Comparison of ENCODE assay signal across 21 cellular contexts in genomic region chr13:44302233-44302632, GRCh38.
DNase-seq lines count a peak whose midpoint lies in the region; ATAC-seq and TF ChIP-seq lines count a peak whose summit lies in the region.
"Had no signal": no experiment of that assay in that cellular context is flagged by ENCODE, and none has a peak within 500 bp of the region (broad histone marks: within the 10 kb centered on the region; RNA-seq: fewer than 3 reads in every experiment).

No MANE protein-coding gene starts in this region.

- H3K9me3 Mint-ChIP-seq in brain = no peaks in the 10 kb centered on the region
- H3K9me3 Mint-ChIP-seq: CD4-positive, alpha-beta T cell; WTC11 had no signal

- intact Hi-C loops in stomach (cut with DNase I; ENCODE audit: low total_unique reads) = no loop called here

- ATAC-seq in gastroesophageal sphincter = no peak
- ATAC-seq in HG03097 (IDR thresholded peaks at IDR 0.05; ENCODE audit: low FRiP score, unreplicated experiment) = no peak
- ATAC-seq in HG02763 (IDR thresholded peaks at IDR 0.05; ENCODE audit: unreplicated experiment) = no peak
- no peak for ATAC-seq in HG03196 (IDR thresholded peaks at IDR 0.05; ENCODE audit: unreplicated experiment)
- ATAC-seq: WTC11 had no signal

- no peak for TF ChIP-seq POLR2A in gastroesophageal sphincter (IDR thresholded peaks at IDR 0.05)
- no peak for TF ChIP-seq POLR2A in stomach (IDR thresholded peaks at IDR 0.05)

- H3K27me3 Mint-ChIP-seq in brain = peaks cover 2% of the 10 kb centered on the region

- TF ChIP-seq EP300 in gastroesophageal sphincter (IDR thresholded peaks at IDR 0.05) (no peak), stomach (IDR thresholded peaks at IDR 0.05) (no peak)

- H3K4me1 ChIP-seq in gastroesophageal sphincter (peaks cover 30 to 75% (median 33%) of the 10 kb centered on the region in 3 donors), stomach (peaks cover 38 to 80% (median 63%) of the 10 kb centered on the region in 4 donors)

- 63 to 75% methylated on average over 3 to 4 of the region's 4 CpGs for WGBS in gastroesophageal sphincter (ENCODE audit: low coverage in 1 of 2), 2 donors
- WGBS in stomach, 5 donors = 88 to 99% (median 90%) methylated on average over 4 of the region's 4 CpGs

- peaks cover 51% of the 10 kb centered on the region for H3K4me1 Mint-ChIP-seq in brain

- no peaks in the 10 kb centered on the region for H3K36me3 Mint-ChIP-seq in brain
- H3K36me3 Mint-ChIP-seq: WTC11 had no signal

- TF ChIP-seq CTCF in brain (conservative IDR thresholded peaks at IDR 0.05) = no peak
- no peak for TF ChIP-seq CTCF in gastroesophageal sphincter (IDR thresholded peaks at IDR 0.05)
- no peak for TF ChIP-seq CTCF in stomach (IDR thresholded peaks at IDR 0.05)

- DNase-seq in NCI-H226 (peak; percentile 55), stomach (no peak), cerebellar cortex (ENCODE audit: low spot score) (no peak)
- DNase-seq: activated CD8-positive, alpha-beta memory T cell treated with anti-CD3 and anti-CD28 coated beads, Interleukin-2, amount 50 U/mL, for 48 hours; activated gamma-delta T cell; CD4-positive, alpha-beta T cell; foreskin fibroblast; H7; hypothalamus; kidney; NCI-H2171; NCI-H82; SHP77; T1000 had no signal

- peak overlapping the region in 1 of 5 experiments; percentile 44 for H3K4me3 Mint-ChIP-seq in brain
- H3K4me3 Mint-ChIP-seq: CD4-positive, alpha-beta T cell; dendritic cell treated with granulocyte-macrophage colony-stimulating factor and Interleukin-4, amounts not matched to agents 40 ng/mL and 50 ng/mL, for 4 days; WTC11 had no signal

- H3K27ac ChIP-seq in gastroesophageal sphincter (peak overlapping the region in 3 of 4 donors; percentile 72 to 90 (median 88)), stomach (peak overlapping the region in 4 of 5 donors; percentile 58 to 93 (median 83))

- H3K9me3 ChIP-seq in gastroesophageal sphincter (no peaks in the 10 kb centered on the region), stomach (no peaks in the 10 kb centered on the region)

- no peaks in the 10 kb centered on the region for H3K36me3 ChIP-seq in gastroesophageal sphincter
- no peaks in the 10 kb centered on the region for H3K36me3 ChIP-seq in stomach

- H3K27ac Mint-ChIP-seq in brain = peak overlapping the region in 3 of 5 experiments; percentile 32 to 87 (median 34)
- H3K27ac Mint-ChIP-seq: CD4-positive, alpha-beta T cell; WTC11 had no signal

- H3K4me3 ChIP-seq in gastroesophageal sphincter (no peak overlapping the region), stomach (no peak overlapping the region)

- H3K27me3 ChIP-seq in gastroesophageal sphincter (no peaks in the 10 kb centered on the region), stomach (no peaks in the 10 kb centered on the region)
